Comparison of ENCODE assay signal across 1 cellular context in genomic region chr13:110921209-110921608, GRCh38.
TF ChIP-seq lines count a peak whose summit lies in the region.

No MANE protein-coding gene starts in this region.

TF ChIP-seq in GM12878, 131 proteins besides CTCF, POLR2A, EP300 and RAD21 (continued from another document and continues in another):
- no peak for TF ChIP-seq REST (IDR thresholded peaks at IDR 0.05; ENCODE audit: low read depth, low read length)
- no peak for TF ChIP-seq SREBF1 (IDR thresholded peaks at IDR 0.05; ENCODE audit: low read length)
- TF ChIP-seq SUPT20H (IDR thresholded peaks at IDR 0.05; ENCODE audit: borderline replicate concordance, control insufficient read depth, low read depth, low read length) = no peak
- no peak for TF ChIP-seq ESRRA (IDR thresholded peaks at IDR 0.05; ENCODE audit: low read length)
- no peak for TF ChIP-seq ETV6 (conservative IDR thresholded peaks at IDR 0.05 in 1 of 2, IDR thresholded peaks at IDR 0.05 in 1 of 2; ENCODE audit: borderline replicate concordance in 1 of 2, low read depth in 1 of 2)
- TF ChIP-seq BMI1 (IDR thresholded peaks at IDR 0.05; ENCODE audit: borderline replicate concordance) = no peak
- TF ChIP-seq NR2C2 (IDR thresholded peaks at IDR 0.05; ENCODE audit: borderline replicate concordance, control insufficient read depth, insufficient read length, low read depth) = no peak
- no peak for TF ChIP-seq CEBPZ (IDR thresholded peaks at IDR 0.05; ENCODE audit: low read depth, low read length)
- peak in 1 of 2 experiments; percentile 15; a peak in 1 of 4 replicates for TF ChIP-seq BHLHE40 (IDR thresholded peaks at IDR 0.05; ENCODE audit: borderline replicate concordance in 1 of 2, low read depth in 2 of 2, low read length in 1 of 2)
- no peak for TF ChIP-seq PAX8 (IDR thresholded peaks at IDR 0.05)
- TF ChIP-seq, protein P1, sequence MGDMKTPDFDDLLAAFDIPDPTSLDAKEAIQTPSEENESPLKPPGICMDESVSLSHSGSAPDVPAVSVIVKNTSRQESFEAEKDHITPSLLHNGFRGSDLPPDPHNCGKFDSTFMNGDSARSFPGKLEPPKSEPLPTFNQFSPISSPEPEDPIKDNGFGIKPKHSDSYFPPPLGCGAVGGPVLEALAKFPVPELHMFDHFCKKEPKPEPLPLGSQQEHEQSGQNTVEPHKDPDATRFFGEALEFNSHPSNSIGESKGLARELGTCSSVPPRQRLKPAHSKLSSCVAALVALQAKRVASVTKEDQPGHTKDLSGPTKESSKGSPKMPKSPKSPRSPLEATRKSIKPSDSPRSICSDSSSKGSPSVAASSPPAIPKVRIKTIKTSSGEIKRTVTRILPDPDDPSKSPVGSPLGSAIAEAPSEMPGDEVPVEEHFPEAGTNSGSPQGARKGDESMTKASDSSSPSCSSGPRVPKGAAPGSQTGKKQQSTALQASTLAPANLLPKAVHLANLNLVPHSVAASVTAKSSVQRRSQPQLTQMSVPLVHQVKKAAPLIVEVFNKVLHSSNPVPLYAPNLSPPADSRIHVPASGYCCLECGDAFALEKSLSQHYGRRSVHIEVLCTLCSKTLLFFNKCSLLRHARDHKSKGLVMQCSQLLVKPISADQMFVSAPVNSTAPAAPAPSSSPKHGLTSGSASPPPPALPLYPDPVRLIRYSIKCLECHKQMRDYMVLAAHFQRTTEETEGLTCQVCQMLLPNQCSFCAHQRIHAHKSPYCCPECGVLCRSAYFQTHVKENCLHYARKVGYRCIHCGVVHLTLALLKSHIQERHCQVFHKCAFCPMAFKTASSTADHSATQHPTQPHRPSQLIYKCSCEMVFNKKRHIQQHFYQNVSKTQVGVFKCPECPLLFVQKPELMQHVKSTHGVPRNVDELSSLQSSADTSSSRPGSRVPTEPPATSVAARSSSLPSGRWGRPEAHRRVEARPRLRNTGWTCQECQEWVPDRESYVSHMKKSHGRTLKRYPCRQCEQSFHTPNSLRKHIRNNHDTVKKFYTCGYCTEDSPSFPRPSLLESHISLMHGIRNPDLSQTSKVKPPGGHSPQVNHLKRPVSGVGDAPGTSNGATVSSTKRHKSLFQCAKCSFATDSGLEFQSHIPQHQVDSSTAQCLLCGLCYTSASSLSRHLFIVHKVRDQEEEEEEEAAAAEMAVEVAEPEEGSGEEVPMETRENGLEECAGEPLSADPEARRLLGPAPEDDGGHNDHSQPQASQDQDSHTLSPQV (IDR thresholded peaks at IDR 0.05) = no peak
- no peak for TF ChIP-seq SUZ12 (IDR thresholded peaks at IDR 0.05; ENCODE audit: unreplicated experiment)
- no peak for TF ChIP-seq FOXK2 (IDR thresholded peaks at IDR 0.05)
- no peak for TF ChIP-seq ZBTB33 (IDR thresholded peaks at IDR 0.05)
- TF ChIP-seq SIN3A (IDR thresholded peaks at IDR 0.05; ENCODE audit: low read depth, low read length) = no peak
- no peak for TF ChIP-seq NFIC (IDR thresholded peaks at IDR 0.05; ENCODE audit: low read depth, low read length)
- TF ChIP-seq SIX5 (IDR thresholded peaks at IDR 0.05; ENCODE audit: low read depth, low read length, severe bottlenecking) = no peak
- TF ChIP-seq ZNF207 (IDR thresholded peaks at IDR 0.05; ENCODE audit: borderline replicate concordance) = no peak
- no peak for TF ChIP-seq GABPA (IDR thresholded peaks at IDR 0.05; ENCODE audit: low read depth)
- no peak for TF ChIP-seq HDAC2 (IDR thresholded peaks at IDR 0.05)
- TF ChIP-seq NFYA (IDR thresholded peaks at IDR 0.05; ENCODE audit: borderline replicate concordance, low read depth, low read length) = no peak
- TF ChIP-seq TAF1 (IDR thresholded peaks at IDR 0.05; ENCODE audit: borderline replicate concordance, low read depth, low read length) = no peak
- TF ChIP-seq KLF5 (IDR thresholded peaks at IDR 0.05; ENCODE audit: partially characterized antibody) = no peak
- TF ChIP-seq ZNF687 (IDR thresholded peaks at IDR 0.05) = peak; percentile 34; the same call in 1 of the 2 replicates
- no peak for TF ChIP-seq RCOR1 (conservative IDR thresholded peaks at IDR 0.05; ENCODE audit: low read depth, low read length)
- TF ChIP-seq STAT3 (IDR thresholded peaks at IDR 0.05; ENCODE audit: low read depth, low read length) = no peak
- peak; percentile 55 for TF ChIP-seq MTA2 (IDR thresholded peaks at IDR 0.05; ENCODE audit: low read depth)
- TF ChIP-seq ASH2L (IDR thresholded peaks at IDR 0.05; ENCODE audit: borderline replicate concordance, low read depth) = no peak
- TF ChIP-seq GATAD2B (conservative IDR thresholded peaks at IDR 0.05; ENCODE audit: low read depth) = peak; percentile 43; the same call in 1 of the 2 replicates
- TF ChIP-seq ZNF217 (IDR thresholded peaks at IDR 0.05) = no peak
- TF ChIP-seq WRNIP1 (IDR thresholded peaks at IDR 0.05; ENCODE audit: borderline replicate concordance, low read depth, low read length) = no peak
- no peak for TF ChIP-seq E2F8 (IDR thresholded peaks at IDR 0.05; ENCODE audit: low read depth, partially characterized antibody)
- no peak for TF ChIP-seq HCFC1 (IDR thresholded peaks at IDR 0.05; ENCODE audit: low read length)
- TF ChIP-seq IKZF1 (conservative IDR thresholded peaks at IDR 0.05) = peak; percentile 92
- TF ChIP-seq ATF7 (IDR thresholded peaks at IDR 0.05; ENCODE audit: low read depth) = 0 out of 2 replicates have a peak, but pooled peaks have one; percentile 19
- TF ChIP-seq CEBPB (IDR thresholded peaks at IDR 0.05; ENCODE audit: borderline replicate concordance in 1 of 2, low read depth in 2 of 2, low read length in 2 of 2) = no peak
- no peak for TF ChIP-seq E4F1 (IDR thresholded peaks at IDR 0.05; ENCODE audit: borderline replicate concordance, partially characterized antibody)
- TF ChIP-seq CREB1 (IDR thresholded peaks at IDR 0.05; ENCODE audit: low read depth) = no peak
